In genomic region chr6:27214126-27214601, GRCh38 we compare ENCODE assay signal across 12 cellular contexts. TPM values are rescaled to one million over a fixed set of nuclear protein-coding genes. Genes with fewer than 3 reads are reported as not detected.
DNase-seq lines count a peak whose midpoint lies in the region; ATAC-seq and TF ChIP-seq lines count a peak whose summit lies in the region.
"Had no signal": no experiment of that assay in that cellular context is flagged by ENCODE, and none has a peak within 500 bp of the region (broad histone marks: within the 10 kb centered on the region; RNA-seq: fewer than 3 reads in every experiment).

No MANE protein-coding gene starts in this region.

- H3K27me3 Mint-ChIP-seq in brain (peaks cover 46% of the 10 kb centered on the region), nephron (ENCODE audit: low read depth) (peaks cover 41% of the 10 kb centered on the region)

- H3K4me1 ChIP-seq in HUES48 (ENCODE audit: control insufficient read depth, insufficient read depth, low read length) = no peaks in the 10 kb centered on the region

- no peak overlapping the region for H3K27ac ChIP-seq in HUES48 (ENCODE audit: low read depth, low read length)

- H3K27ac Mint-ChIP-seq in brain (peak overlapping the region in 1 of 5 experiments; percentile 92), nephron (no peak overlapping the region)
- H3K27ac Mint-ChIP-seq: T-helper 17 cell had no signal

- H3K4me3 ChIP-seq in HUES48 (ENCODE audit: low read depth, low read length) = peak overlapping the region; percentile 85

- no peak overlapping the region; the same call in 1 of the 2 replicates for H3K9ac ChIP-seq in HUES48 (ENCODE audit: low read depth, low read length)

- ATAC-seq in GM19023 (IDR thresholded peaks at IDR 0.05; ENCODE audit: unreplicated experiment) = no peak
- ATAC-seq: T-helper 17 cell had no signal

- DNase-seq in DMS 273 treated with DMSO at 0.1 percent for 48 hours (lab: John Stamatoyannopoulos, UW) = peak; percentile 44
- no peak for DNase-seq in middle frontal gyrus (ENCODE audit: extremely low spot score, low spot score)
- no peak for DNase-seq in stimulated activated CD4-positive, alpha-beta T cell treated with anti-CD3 and anti-CD28 coated beads, Interleukin-4, amount 100 ng/mL, for 24 hours
- no peak for DNase-seq in NCI-H2196 treated with DMSO at 0.1 percent for 48 hours (lab: John Stamatoyannopoulos, UW; ENCODE audit: unreplicated experiment)
- DNase-seq: DMS153, head of caudate nucleus, Kasumi-1, T-helper 17 cell had no signal

- H3K4me1 Mint-ChIP-seq in brain (peaks cover 5% of the 10 kb centered on the region), nephron (no peaks in the 10 kb centered on the region)
- H3K4me1 Mint-ChIP-seq: T-helper 17 cell had no signal

- H3K36me3 ChIP-seq in HUES48 (ENCODE audit: control insufficient read depth, insufficient read depth, low read length) = no peaks in the 10 kb centered on the region

- peaks cover 2 to 24% (median 6%) of the 10 kb centered on the region in 5 experiments for H3K9me3 Mint-ChIP-seq in brain
- H3K9me3 Mint-ChIP-seq in nephron = peaks cover 11% of the 10 kb centered on the region

- H3K27me3 ChIP-seq in HUES48 (ENCODE audit: control insufficient read depth, insufficient read depth, low read length) = no peaks in the 10 kb centered on the region

- H3K36me3 Mint-ChIP-seq in brain (no peaks in the 10 kb centered on the region), nephron (ENCODE audit: low read depth) (no peaks in the 10 kb centered on the region)

- no peaks in the 10 kb centered on the region for H3K9me3 ChIP-seq in HUES48 (ENCODE audit: control insufficient read depth, insufficient read depth, low read length)

- peak overlapping the region; percentile 84 to 97 (median 89) for H3K4me3 Mint-ChIP-seq in brain
- H3K4me3 Mint-ChIP-seq in nephron = peak overlapping the region; percentile 87 to 89 (median 87)
- H3K4me3 Mint-ChIP-seq: T-helper 17 cell had no signal

- TF ChIP-seq CTCF in brain (conservative IDR thresholded peaks at IDR 0.05) (no peak), nephron (IDR thresholded peaks at IDR 0.05; ENCODE audit: unreplicated experiment in 3 of 3) (no peak)

RNA-seq across cellular contexts. Expression of gene PRSS16, which starts 33.3 kb away (rescaled TPM):
- polyA plus RNA-seq in brain (ENCODE audit: insufficient read depth, low read depth, low replicate concordance) = 24.8 TPM
